ENCODE assay signal across 16 cellular contexts in the genomic region with DNA sequence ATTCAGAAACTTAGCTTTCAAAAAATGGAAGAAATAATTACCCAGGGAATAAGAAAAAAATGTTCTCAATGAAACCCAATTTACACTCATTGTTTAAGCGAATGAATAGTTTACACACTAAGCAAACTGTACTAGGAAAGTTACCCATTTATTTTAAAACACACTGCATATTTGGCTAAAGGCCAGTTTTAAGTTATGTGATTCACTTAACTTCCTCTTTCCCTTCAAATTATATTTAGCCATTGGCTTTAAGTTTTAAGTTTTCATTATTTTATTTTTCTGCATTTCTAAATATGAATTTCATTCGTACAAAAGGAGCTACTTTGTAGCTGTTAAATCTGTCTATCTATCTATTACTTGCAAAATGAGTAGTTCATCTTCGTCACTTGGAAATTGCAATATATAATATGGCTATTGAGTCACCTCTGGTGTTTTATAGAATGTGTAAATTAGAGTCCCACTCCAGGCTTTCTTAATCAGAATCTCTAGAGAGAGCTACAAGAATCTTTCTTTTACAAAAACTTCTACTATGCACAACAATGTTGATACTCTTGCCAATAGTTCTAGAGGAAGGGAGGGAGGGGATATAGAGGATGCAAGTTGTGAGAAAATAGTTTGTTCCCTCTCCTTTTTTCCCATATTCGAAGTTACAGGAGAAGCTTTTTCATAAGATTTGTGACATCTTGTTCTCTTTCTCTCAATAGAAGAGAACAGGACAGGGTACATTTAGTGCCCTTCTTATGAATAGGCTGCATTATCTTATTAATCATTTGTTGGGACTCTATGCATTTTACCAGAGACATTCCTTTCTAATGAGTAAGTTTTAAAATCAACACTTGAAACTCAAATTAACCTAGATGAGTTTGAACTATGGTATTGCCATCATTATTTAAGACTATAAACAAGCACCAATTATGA. TPM values are rescaled to one million over a fixed set of nuclear protein-coding genes. Genes with fewer than 3 reads are reported as not detected.
DNase-seq lines count a peak whose midpoint lies in the region; ATAC-seq, FAIRE-seq and TF ChIP-seq lines count a peak whose summit lies in the region.
"Had no signal": no experiment of that assay in that cellular context is flagged by ENCODE, and none has a peak within 500 bp of the region (broad histone marks: within the 10 kb centered on the region; RNA-seq: fewer than 3 reads in every experiment).

No MANE protein-coding gene starts in this region.

- peak overlapping the region in 1 of 4 donors; percentile 24 for H3K27ac ChIP-seq in gastroesophageal sphincter

- TF ChIP-seq POLR2A in gastroesophageal sphincter (IDR thresholded peaks at IDR 0.05) = no peak

- no peak for TF ChIP-seq CTCF in bronchial epithelial cell (IDR thresholded peaks at IDR 0.05; ENCODE audit: insufficient read depth, low read length, severe bottlenecking)
- no peak for TF ChIP-seq CTCF in gastroesophageal sphincter (IDR thresholded peaks at IDR 0.05)

- H3K36me3 ChIP-seq in bronchial epithelial cell (ENCODE audit: control insufficient read depth, insufficient read depth, low read length) (no peaks in the 10 kb centered on the region), gastroesophageal sphincter (no peaks in the 10 kb centered on the region)

- no peaks in the 10 kb centered on the region for H3K27me3 Mint-ChIP-seq in activated T-helper 1 cell treated with anti-CD3 and anti-CD28 coated beads, Interleukin-12 subunit alpha, Interleukin-12 subunit beta, Interleukin-2, Interleukin-4 antibody, amounts not matched to agents 30 ng/mL and 10 ng/mL and 1 ng/mL, durations not matched to agents 14 hours and 24 hours and 36 hours (ENCODE audit: insufficient read depth)
- H3K27me3 Mint-ChIP-seq: T-cell had no signal

- TF ChIP-seq EP300 in gastroesophageal sphincter (IDR thresholded peaks at IDR 0.05) = no peak

- H3K4me3 ChIP-seq in bronchial epithelial cell (ENCODE audit: low read depth, low read length) (no peak overlapping the region), gastroesophageal sphincter (no peak overlapping the region)

- no peaks in the 10 kb centered on the region for H3K4me1 ChIP-seq in gastroesophageal sphincter

- in situ Hi-C loops in Caki2 (cut with HindIII; ENCODE audit: low pct_unique_long_range_greater_than_20kb, low sequenced_read_pairs) = no loop called here

- H3K27me3 ChIP-seq in bronchial epithelial cell (ENCODE audit: control insufficient read depth, insufficient read depth, low read length) = no peaks in the 10 kb centered on the region
- no peaks in the 10 kb centered on the region for H3K27me3 ChIP-seq in gastroesophageal sphincter

- H3K36me3 Mint-ChIP-seq in activated T-helper 1 cell treated with anti-CD3 and anti-CD28 coated beads, Interleukin-12 subunit alpha, Interleukin-12 subunit beta, Interleukin-2, Interleukin-4 antibody, amounts not matched to agents 30 ng/mL and 10 ng/mL and 1 ng/mL, durations not matched to agents 14 hours and 24 hours and 36 hours (ENCODE audit: low read depth) = no peaks in the 10 kb centered on the region

- no peaks in the 10 kb centered on the region for H3K4me1 Mint-ChIP-seq in activated T-helper 1 cell treated with anti-CD3 and anti-CD28 coated beads, Interleukin-12 subunit alpha, Interleukin-12 subunit beta, Interleukin-2, Interleukin-4 antibody, amounts not matched to agents 30 ng/mL and 10 ng/mL and 1 ng/mL, durations not matched to agents 14 hours and 24 hours and 36 hours (ENCODE audit: low read depth)

- no peak overlapping the region for H3K4me3 Mint-ChIP-seq in activated T-helper 1 cell treated with anti-CD3 and anti-CD28 coated beads, Interleukin-12 subunit alpha, Interleukin-12 subunit beta, Interleukin-2, Interleukin-4 antibody, amounts not matched to agents 30 ng/mL and 10 ng/mL and 1 ng/mL, durations not matched to agents 14 hours and 24 hours and 36 hours
- H3K4me3 Mint-ChIP-seq: T-cell had no signal

- ATAC-seq in left colon = peak; percentile 45
- ATAC-seq in GM18511 (IDR thresholded peaks at IDR 0.05; ENCODE audit: unreplicated experiment) = no peak
- ATAC-seq in gastroesophageal sphincter = no peak
- ATAC-seq: T-cell had no signal

- 33 to 37% methylated on average over 4 of the region's 4 CpGs for WGBS in gastroesophageal sphincter (ENCODE audit: low coverage in 1 of 2), 2 donors

- no peak overlapping the region for H3K27ac Mint-ChIP-seq in activated T-helper 1 cell treated with anti-CD3 and anti-CD28 coated beads, Interleukin-12 subunit alpha, Interleukin-12 subunit beta, Interleukin-2, Interleukin-4 antibody, amounts not matched to agents 30 ng/mL and 10 ng/mL and 1 ng/mL, durations not matched to agents 14 hours and 24 hours and 36 hours
- H3K27ac Mint-ChIP-seq: T-cell had no signal

- no peaks in the 10 kb centered on the region for H3K9me3 Mint-ChIP-seq in activated T-helper 1 cell treated with anti-CD3 and anti-CD28 coated beads, Interleukin-12 subunit alpha, Interleukin-12 subunit beta, Interleukin-2, Interleukin-4 antibody, amounts not matched to agents 30 ng/mL and 10 ng/mL and 1 ng/mL, durations not matched to agents 14 hours and 24 hours and 36 hours
- H3K9me3 Mint-ChIP-seq: T-cell had no signal

- FAIRE-seq in bronchial epithelial cell (lab: Jason Lieb, UNC) = no peak
- FAIRE-seq: frontal cortex had no signal

- intact Hi-C loops in left colon (cut with DNase I, micrococcal nuclease) = no loop called here
- intact Hi-C loops in activated T-helper 1 cell treated with anti-CD3 and anti-CD28 coated beads, Interleukin-12 subunit alpha, Interleukin-12 subunit beta, Interleukin-2, Interleukin-4 antibody, amounts not matched to agents 30 ng/mL and 10 ng/mL and 1 ng/mL, durations not matched to agents 14 hours and 24 hours and 36 hours (cut with micrococcal nuclease) = no loop called here

- no peaks in the 10 kb centered on the region for H3K9me3 ChIP-seq in gastroesophageal sphincter

- DNase-seq in Caki2 (ENCODE audit: low read depth) (peak; percentile 25), NOMO-1 treated with DMSO at 0.1 percent for 48 hours (lab: John Stamatoyannopoulos, UW; ENCODE audit: unreplicated experiment) (peak; percentile 63), bronchial epithelial cell (ENCODE audit: low read depth) (peak; percentile 87), left colon (no peak)
- no peak for DNase-seq in activated T-helper 1 cell treated with anti-CD3 and anti-CD28 coated beads, Interleukin-12 subunit alpha, Interleukin-12 subunit beta, Interleukin-2, Interleukin-4 antibody, amounts not matched to agents 30 ng/mL and 10 ng/mL and 1 ng/mL, durations not matched to agents 14 hours and 24 hours and 36 hours (ENCODE audit: low spot score)
- DNase-seq in stimulated activated naive CD4-positive, alpha-beta T cell treated with Interleukin-2 at 50 U/mL for 16 hours (lab: John Stamatoyannopoulos, UW) = no peak
- DNase-seq: activated CD4-positive, alpha-beta T cell treated with anti-CD3 and anti-CD28 coated beads, Interleukin-2, amount 50 U/mL, for 48 hours; activated naive CD4-positive, alpha-beta T cell; HCEC 1CT; NCI-H187 treated with DMSO at 0.1 percent for 48 hours; NCI-H774; nucleus accumbens; T-cell had no signal

RNA-seq across cellular contexts. Expression of a gene that starts 41.8 kb away (rescaled TPM):
- total RNA-seq in Caki2 (2014; rRNA removed; shearing (Covaris generic); ENCODE audit: low replicate concordance) = not detected in 2 replicates
- 0.13 and 0.26 TPM in 2 replicates for total RNA-seq in bronchial epithelial cell
- 100 to 1,000 TPM; 294 to 331 TPM for total RNA-seq in left colon
- total RNA-seq in gastroesophageal sphincter = 1 to 10 TPM in 1 of 4 donors, under 1 TPM in 3; 0.27 to 1.3 (median 0.87) TPM
- 0.17 and 0.26 TPM in 2 replicates for total RNA-seq in activated T-helper 1 cell treated with anti-CD3 and anti-CD28 coated beads, Interleukin-12 subunit alpha, Interleukin-12 subunit beta, Interleukin-2, Interleukin-4 antibody, amounts not matched to agents 30 ng/mL and 10 ng/mL and 1 ng/mL, durations not matched to agents 14 hours and 24 hours and 36 hours

Comparison
In these comparisons a context has a peak if more than half of its experiments do, and no peak if none do; other contexts are left out.
1. DNase-seq: peak in Caki2 (single experiment), NOMO-1 treated with DMSO at 0.1 percent for 48 hours (single experiment) and bronchial epithelial cell (single experiment); none in left colon (0 of 2), activated T-helper 1 cell treated with anti-CD3 and anti-CD28 coated beads, Interleukin-12 subunit alpha, Interleukin-12 subunit beta, Interleukin-2, Interleukin-4 antibody, amounts not matched to agents 30 ng/mL and 10 ng/mL and 1 ng/mL, durations not matched to agents 14 hours and 24 hours and 36 hours (single experiment) and stimulated activated naive CD4-positive, alpha-beta T cell treated with Interleukin-2 at 50 U/mL for 16 hours (single experiment).
2. RNA of a gene that starts 41.8 kb away (total RNA-seq): 294 to 331 TPM in left colon; 0.27 to 1.3 TPM in gastroesophageal sphincter, 0.13 to 0.26 TPM in bronchial epithelial cell, 0.17 to 0.26 TPM in activated T-helper 1 cell treated with anti-CD3 and anti-CD28 coated beads, Interleukin-12 subunit alpha, Interleukin-12 subunit beta, Interleukin-2, Interleukin-4 antibody, amounts not matched to agents 30 ng/mL and 10 ng/mL and 1 ng/mL, durations not matched to agents 14 hours and 24 hours and 36 hours and not detected in Caki2; every median in the first group is over 100 times any median in the second.